ENCODE assay signal across 8 cellular contexts in the genomic region with DNA sequence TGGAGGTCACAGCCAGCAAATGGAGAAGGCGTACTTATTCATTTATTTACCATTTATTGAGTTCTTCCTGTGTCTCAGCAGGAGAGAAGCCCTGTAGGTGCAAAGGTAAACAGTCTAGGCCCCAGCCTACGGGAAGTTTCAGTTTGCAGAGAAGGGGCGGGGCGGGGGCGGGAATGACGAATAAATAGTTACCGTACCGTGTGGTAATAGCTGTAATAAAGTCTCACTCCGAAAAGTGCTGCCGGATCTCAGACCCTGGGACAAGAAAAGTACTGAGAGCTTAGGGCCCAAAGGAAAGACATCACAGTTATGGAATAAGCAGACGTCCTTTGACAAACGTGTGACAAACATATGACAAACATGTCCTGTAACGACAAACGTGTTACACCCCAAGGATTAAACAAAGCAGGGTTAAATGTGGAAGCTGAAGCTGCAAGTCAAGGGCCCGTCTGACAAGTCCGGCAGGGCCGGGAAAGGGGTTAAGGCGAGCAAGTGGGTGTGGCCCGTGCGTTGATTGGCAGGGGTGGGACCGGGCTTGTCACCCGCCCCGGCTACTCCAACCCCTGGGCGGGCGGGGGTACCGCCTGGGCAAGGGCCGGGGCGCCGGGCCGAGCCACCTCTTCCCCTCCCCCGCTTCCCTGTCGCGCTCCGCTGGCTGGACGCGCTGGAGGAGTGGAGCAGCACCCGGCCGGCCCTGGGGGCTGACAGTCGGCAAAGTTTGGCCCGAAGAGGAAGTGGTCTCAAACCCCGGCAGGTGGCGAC. TPM values are rescaled to one million over a fixed set of nuclear protein-coding genes. Genes with fewer than 3 reads are reported as not detected.
DNase-seq lines count a peak whose midpoint lies in the region; ATAC-seq and TF ChIP-seq lines count a peak whose summit lies in the region.

A gene with protein sequence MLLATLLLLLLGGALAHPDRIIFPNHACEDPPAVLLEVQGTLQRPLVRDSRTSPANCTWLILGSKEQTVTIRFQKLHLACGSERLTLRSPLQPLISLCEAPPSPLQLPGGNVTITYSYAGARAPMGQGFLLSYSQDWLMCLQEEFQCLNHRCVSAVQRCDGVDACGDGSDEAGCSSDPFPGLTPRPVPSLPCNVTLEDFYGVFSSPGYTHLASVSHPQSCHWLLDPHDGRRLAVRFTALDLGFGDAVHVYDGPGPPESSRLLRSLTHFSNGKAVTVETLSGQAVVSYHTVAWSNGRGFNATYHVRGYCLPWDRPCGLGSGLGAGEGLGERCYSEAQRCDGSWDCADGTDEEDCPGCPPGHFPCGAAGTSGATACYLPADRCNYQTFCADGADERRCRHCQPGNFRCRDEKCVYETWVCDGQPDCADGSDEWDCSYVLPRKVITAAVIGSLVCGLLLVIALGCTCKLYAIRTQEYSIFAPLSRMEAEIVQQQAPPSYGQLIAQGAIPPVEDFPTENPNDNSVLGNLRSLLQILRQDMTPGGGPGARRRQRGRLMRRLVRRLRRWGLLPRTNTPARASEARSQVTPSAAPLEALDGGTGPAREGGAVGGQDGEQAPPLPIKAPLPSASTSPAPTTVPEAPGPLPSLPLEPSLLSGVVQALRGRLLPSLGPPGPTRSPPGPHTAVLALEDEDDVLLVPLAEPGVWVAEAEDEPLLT (plus strand): TSS at position 541 of the 762 bp plus-strand sequence. CDS start 564 bp downstream, outside the sequence.

- peak within 1 kb of the TSS; percentile 85 for H3K27ac ChIP-seq in HL-60 (replicated peaks)

- no peaks in the 10 kb centered on the region for H3K9me3 Mint-ChIP-seq in endothelial cell (ENCODE audit: unreplicated experiment)

- TF ChIP-seq CTCF in HL-60 (IDR thresholded peaks at IDR 0.05; ENCODE audit: insufficient read depth, low read length) (no peak), endothelial cell (IDR thresholded peaks at IDR 0.05; ENCODE audit: unreplicated experiment) (no peak)

- H3K27ac Mint-ChIP-seq in endothelial cell (ENCODE audit: unreplicated experiment) = peak within 1 kb of the TSS; percentile 99

- peak within 1 kb of the TSS; percentile 99 for H3K4me3 ChIP-seq in HL-60 (replicated peaks; ENCODE audit: insufficient read depth, low read length)

- peaks cover 17% of the 10 kb centered on the region for H3K36me3 Mint-ChIP-seq in endothelial cell (ENCODE audit: low read depth, unreplicated experiment)

- peak within 1 kb of the TSS; percentile 96 for H3K4me3 Mint-ChIP-seq in endothelial cell (ENCODE audit: unreplicated experiment)

- no peaks in the 10 kb centered on the region for H3K27me3 ChIP-seq in HL-60 (ENCODE audit: insufficient read depth, poor library complexity, severe bottlenecking)

- ATAC-seq in GM19467 (IDR thresholded peaks at IDR 0.05; ENCODE audit: unreplicated experiment) = peak; percentile 74

- H3K27me3 Mint-ChIP-seq in endothelial cell (ENCODE audit: unreplicated experiment) = peaks cover 7% of the 10 kb centered on the region

- peaks cover 18% of the 10 kb centered on the region for H3K4me1 Mint-ChIP-seq in endothelial cell (ENCODE audit: unreplicated experiment)

- peak; percentile 74 for DNase-seq in CMK (ENCODE audit: low read depth)
- peak; percentile 80 to 88 for DNase-seq in HL-60 (ENCODE audit: low read depth in 1 of 2, low spot score in 1 of 2)
- peak; percentile 81 for DNase-seq in NOMO-1 treated with dmso at 0.1 percent for 144 hours (lab: John Stamatoyannopoulos, UW; ENCODE audit: unreplicated experiment)
- peak; percentile 32 for DNase-seq in activated CD8-positive, alpha-beta memory T cell treated with anti-CD3 and anti-CD28 coated beads, Interleukin-2, amount 50 U/mL, for 1 hour (ENCODE audit: extremely low read depth)
- DNase-seq in endothelial cell (ENCODE audit: low spot score) = peak; percentile 92
- DNase-seq in midbrain (lab: John Stamatoyannopoulos, UW) = peak; percentile 90
- peak; percentile 69 to 73 for DNase-seq in stimulated activated CD8-positive, alpha-beta memory T cell treated with anti-CD3 and anti-CD28 coated beads, Interleukin-2, amount 100 ng/mL, for 48 hours (ENCODE audit: low read depth in 2 of 2)

RNA-seq across cellular contexts. Expression of the gene that starts here (rescaled TPM):
- 105 TPM for total RNA-seq in endothelial cell (ENCODE audit: unreplicated experiment)

Comparison
In these comparisons a context has a peak if more than half of its experiments do, and no peak if none do; other contexts are left out.
1. Peak in every context shown above with its lines: DNase-seq, ATAC-seq, H3K4me3 ChIP-seq and H3K27ac ChIP-seq.
2. DNase-seq: peak in every context shown above with its lines; median percentile 92 in endothelial cell; 90 in midbrain; 84 in HL-60; 81 in NOMO-1 treated with dmso at 0.1 percent for 144 hours; 74 in CMK; 71 in stimulated activated CD8-positive, alpha-beta memory T cell treated with anti-CD3 and anti-CD28 coated beads, Interleukin-2, amount 100 ng/mL, for 48 hours; 32 in activated CD8-positive, alpha-beta memory T cell treated with anti-CD3 and anti-CD28 coated beads, Interleukin-2, amount 50 U/mL, for 1 hour.